ENCODE assay signal across 31 cellular contexts in the genomic region with DNA sequence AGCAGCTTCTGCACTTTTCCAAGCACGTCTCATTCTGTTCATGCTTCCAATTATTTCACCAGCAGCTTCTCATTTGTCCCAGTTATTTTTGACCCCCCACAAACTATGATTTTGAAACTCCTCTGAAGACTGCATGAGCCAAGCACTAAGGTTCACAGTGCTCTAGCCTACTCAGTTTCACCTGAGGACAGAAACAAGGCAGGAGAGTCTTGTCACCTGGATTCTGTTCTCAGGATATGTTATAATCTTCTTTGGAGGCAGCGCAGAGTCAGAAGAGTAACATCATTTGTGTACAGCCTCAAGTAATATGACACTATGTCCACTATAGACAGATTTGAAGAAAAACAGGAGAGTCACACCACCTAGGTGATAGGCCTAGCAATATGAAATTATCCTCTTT.
DNase-seq lines count a peak whose midpoint lies in the region; ATAC-seq and TF ChIP-seq lines count a peak whose summit lies in the region.
"Had no signal": no experiment of that assay in that cellular context is flagged by ENCODE, and none has a peak within 500 bp of the region (broad histone marks: within the 10 kb centered on the region; RNA-seq: fewer than 3 reads in every experiment).

No MANE protein-coding gene starts in this region.

- no peak overlapping the region for H3K4me2 ChIP-seq in GM23338
- H3K4me2 ChIP-seq: A549; BLaER1; BLaER1 treated with 17β-estradiol and CSF1 and Interleukin-3, amounts not matched to agents 10 nM and 100 nM had no signal

- no peak for ATAC-seq in GM23338
- ATAC-seq in gastrocnemius medialis, result peak; percentile 59 to 73
- ATAC-seq: A549; CD8-positive, alpha-beta T cell had no signal

- no peaks in the 10 kb centered on the region for H3K9me2 ChIP-seq in GM23338 (ENCODE audit: insufficient read depth)

- H2AFZ ChIP-seq in GM23338, result no peak overlapping the region

- H3K36me3 ChIP-seq in GM23338 (ENCODE audit: insufficient read depth) (no peaks in the 10 kb centered on the region), gastrocnemius medialis (no peaks in the 10 kb centered on the region)
- H3K36me3 ChIP-seq: BE2C; BLaER1; BLaER1 treated with 17β-estradiol and CSF1 and Interleukin-3, amounts not matched to agents 10 nM and 100 nM had no signal

- no peaks in the 10 kb centered on the region for H3K9me3 ChIP-seq in gastrocnemius medialis
- H3K9me3 ChIP-seq: A549; BE2C; BLaER1; BLaER1 treated with 17β-estradiol and CSF1 and Interleukin-3, amounts not matched to agents 10 nM and 100 nM; Caco-2 had no signal

- intact Hi-C loops in gastrocnemius medialis (cut with DNase I; ENCODE audit: low total_unique reads), result no loop called here

- H3K4me3 ChIP-seq in GM23338 (no peak overlapping the region), gastrocnemius medialis (no peak overlapping the region)
- H3K4me3 ChIP-seq: A549; BLaER1; BLaER1 treated with 17β-estradiol and CSF1 and Interleukin-3, amounts not matched to agents 10 nM and 100 nM had no signal

- 0 out of 2 replicates have a peak overlapping the region, but pooled peaks have one; percentile 46 for H3K27ac Mint-ChIP-seq in GM23338
- H3K27ac Mint-ChIP-seq: B cell; CD14-positive monocyte; CD4-positive, alpha-beta memory T cell; CD4-positive, alpha-beta T cell; CD4-positive, CD25-positive, alpha-beta regulatory T cell; CD8-positive, alpha-beta memory T cell; CD8-positive, alpha-beta T cell had no signal

- H3K36me3 Mint-ChIP-seq in GM23338 (ENCODE audit: low read depth), result no peaks in the 10 kb centered on the region; the same call in 2 of the 3 replicates
- H3K36me3 Mint-ChIP-seq: CD14-positive monocyte; CD4-positive, alpha-beta memory T cell; CD4-positive, CD25-positive, alpha-beta regulatory T cell; CD8-positive, alpha-beta memory T cell; CD8-positive, alpha-beta T cell had no signal

- H3K4me3 Mint-ChIP-seq in GM23338, result no peak overlapping the region
- H3K4me3 Mint-ChIP-seq: B cell; CD14-positive monocyte; CD4-positive, alpha-beta memory T cell; CD4-positive, alpha-beta T cell; CD4-positive, CD25-positive, alpha-beta regulatory T cell; CD8-positive, alpha-beta memory T cell; CD8-positive, alpha-beta T cell had no signal

- H3K4me1 ChIP-seq in GM23338 (ENCODE audit: insufficient read depth), result 0 out of 2 replicates have a peak, but pooled peaks cover 7% of the 10 kb centered on the region
- peaks cover 0 to 6% of the 10 kb centered on the region in 2 donors for H3K4me1 ChIP-seq in gastrocnemius medialis
- H3K4me1 ChIP-seq: A549; BE2C; BLaER1; BLaER1 treated with 17β-estradiol and CSF1 and Interleukin-3, amounts not matched to agents 10 nM and 100 nM; Caco-2 had no signal

- DNase-seq in GM23338 (ENCODE audit: low spot score) (no peak), gastrocnemius medialis (no peak), mesenteric fat pad (ENCODE audit: low spot score) (no peak), midbrain (lab: John Stamatoyannopoulos, UW) (no peak)
- DNase-seq: 8988T; ACHN; AML-193; BE2C; C1 segment of cervical spinal cord; Caco-2; Calu3; CD4-positive, alpha-beta memory T cell; CD4-positive, alpha-beta T cell; CD4-positive, CD25-positive, alpha-beta regulatory T cell; CD8-positive, alpha-beta memory T cell; CD8-positive, alpha-beta T cell; COR-L47; DMS 273 treated with DMSO at 0.1 percent for 48 hours; DMS153; DMS53; DMS79; DMS79 treated with DMSO at 0.1 percent for 48 hours; DND-41; EL had no signal

- in situ Hi-C loops in gastrocnemius medialis (cut with MboI; ENCODE audit: low sequenced_read_pairs in 4 of 4), result loop anchor here in 1 of 4 donors (25.0 kb wide), 1 partner anchor 90 kb away; no protein-coding TSS in a partner anchor

- no peak for TF ChIP-seq POLR2A in gastrocnemius medialis (IDR thresholded peaks at IDR 0.05)

- no peaks in the 10 kb centered on the region for H3K27me3 Mint-ChIP-seq in GM23338 (ENCODE audit: insufficient read depth, low read depth, poor library complexity)
- H3K27me3 Mint-ChIP-seq: B cell; CD4-positive, alpha-beta memory T cell; CD4-positive, alpha-beta T cell; CD4-positive, CD25-positive, alpha-beta regulatory T cell; CD8-positive, alpha-beta memory T cell had no signal

- no peaks in the 10 kb centered on the region for H4K20me1 ChIP-seq in GM23338 (replicated peaks; ENCODE audit: insufficient read depth)
- H4K20me1 ChIP-seq: BLaER1; BLaER1 treated with 17β-estradiol and CSF1 and Interleukin-3, amounts not matched to agents 10 nM and 100 nM had no signal

- peaks cover 8% of the 10 kb centered on the region for H3K4me1 Mint-ChIP-seq in GM23338
- H3K4me1 Mint-ChIP-seq: B cell; CD14-positive monocyte; CD4-positive, alpha-beta memory T cell; CD4-positive, CD25-positive, alpha-beta regulatory T cell; CD8-positive, alpha-beta memory T cell had no signal

- no peaks in the 10 kb centered on the region for H3F3A ChIP-seq in GM23338 (replicated peaks; ENCODE audit: low read depth)

- H3K27ac ChIP-seq in GM23338 (ENCODE audit: low read depth) (peak overlapping the region; percentile 8; the same call in 1 of the 2 replicates), gastrocnemius medialis (peak overlapping the region in 2 of 4 donors; percentile 22 to 45)
- H3K27ac ChIP-seq: 22Rv1; A549; BLaER1; BLaER1 treated with 17β-estradiol and CSF1 and Interleukin-3, amounts not matched to agents 10 nM and 100 nM; C4-2B had no signal

- H3K9me3 Mint-ChIP-seq in GM23338, result peaks cover 6% of the 10 kb centered on the region
- H3K9me3 Mint-ChIP-seq: CD4-positive, alpha-beta memory T cell; CD4-positive, alpha-beta T cell; CD4-positive, CD25-positive, alpha-beta regulatory T cell; CD8-positive, alpha-beta memory T cell; CD8-positive, alpha-beta T cell had no signal

- TF ChIP-seq CTCF in GM23338 (conservative IDR thresholded peaks at IDR 0.05; ENCODE audit: low read depth in 2 of 2) (no peak), gastrocnemius medialis (IDR thresholded peaks at IDR 0.05 in 4 of 5, conservative IDR thresholded peaks at IDR 0.05 in 1 of 5) (no peak)

- no peaks in the 10 kb centered on the region for H3K79me2 ChIP-seq in GM23338 (replicated peaks; ENCODE audit: insufficient read depth)

- H3K27me3 ChIP-seq in GM23338 (ENCODE audit: insufficient read depth) (no peaks in the 10 kb centered on the region), gastrocnemius medialis (no peaks in the 10 kb centered on the region)
- H3K27me3 ChIP-seq: BE2C; BLaER1; BLaER1 treated with 17β-estradiol and CSF1 and Interleukin-3, amounts not matched to agents 10 nM and 100 nM had no signal

TF ChIP-seq in GM23338, 12 proteins besides CTCF, POLR2A, EP300 and RAD21 (continues in another document):
- TF ChIP-seq ZNF114 (CRISPR knock-in tag; IDR thresholded peaks at IDR 0.05), result no peak
- TF ChIP-seq STAT1 (IDR thresholded peaks at IDR 0.05; ENCODE audit: unreplicated experiment), result no peak
- TF ChIP-seq NANOG (IDR thresholded peaks at IDR 0.05; ENCODE audit: borderline replicate concordance), result no peak
- no peak for TF ChIP-seq EZH2phosphoT487 (IDR thresholded peaks at IDR 0.05; ENCODE audit: unreplicated experiment)
- TF ChIP-seq EZH2 (IDR thresholded peaks at IDR 0.05; ENCODE audit: low read depth, unreplicated experiment), result no peak
- no peak for TF ChIP-seq ZNF331 (CRISPR knock-in tag; IDR thresholded peaks at IDR 0.05; ENCODE audit: low read depth)
- no peak for TF ChIP-seq CREB1 (CRISPR knock-in tag; IDR thresholded peaks at IDR 0.05; ENCODE audit: low read depth)
- no peak for TF ChIP-seq POLR2AphosphoS5 (IDR thresholded peaks at IDR 0.05; ENCODE audit: low read depth)
- TF ChIP-seq, protein P1, sequence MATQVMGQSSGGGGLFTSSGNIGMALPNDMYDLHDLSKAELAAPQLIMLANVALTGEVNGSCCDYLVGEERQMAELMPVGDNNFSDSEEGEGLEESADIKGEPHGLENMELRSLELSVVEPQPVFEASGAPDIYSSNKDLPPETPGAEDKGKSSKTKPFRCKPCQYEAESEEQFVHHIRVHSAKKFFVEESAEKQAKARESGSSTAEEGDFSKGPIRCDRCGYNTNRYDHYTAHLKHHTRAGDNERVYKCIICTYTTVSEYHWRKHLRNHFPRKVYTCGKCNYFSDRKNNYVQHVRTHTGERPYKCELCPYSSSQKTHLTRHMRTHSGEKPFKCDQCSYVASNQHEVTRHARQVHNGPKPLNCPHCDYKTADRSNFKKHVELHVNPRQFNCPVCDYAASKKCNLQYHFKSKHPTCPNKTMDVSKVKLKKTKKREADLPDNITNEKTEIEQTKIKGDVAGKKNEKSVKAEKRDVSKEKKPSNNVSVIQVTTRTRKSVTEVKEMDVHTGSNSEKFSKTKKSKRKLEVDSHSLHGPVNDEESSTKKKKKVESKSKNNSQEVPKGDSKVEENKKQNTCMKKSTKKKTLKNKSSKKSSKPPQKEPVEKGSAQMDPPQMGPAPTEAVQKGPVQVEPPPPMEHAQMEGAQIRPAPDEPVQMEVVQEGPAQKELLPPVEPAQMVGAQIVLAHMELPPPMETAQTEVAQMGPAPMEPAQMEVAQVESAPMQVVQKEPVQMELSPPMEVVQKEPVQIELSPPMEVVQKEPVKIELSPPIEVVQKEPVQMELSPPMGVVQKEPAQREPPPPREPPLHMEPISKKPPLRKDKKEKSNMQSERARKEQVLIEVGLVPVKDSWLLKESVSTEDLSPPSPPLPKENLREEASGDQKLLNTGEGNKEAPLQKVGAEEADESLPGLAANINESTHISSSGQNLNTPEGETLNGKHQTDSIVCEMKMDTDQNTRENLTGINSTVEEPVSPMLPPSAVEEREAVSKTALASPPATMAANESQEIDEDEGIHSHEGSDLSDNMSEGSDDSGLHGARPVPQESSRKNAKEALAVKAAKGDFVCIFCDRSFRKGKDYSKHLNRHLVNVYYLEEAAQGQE (IDR thresholded peaks at IDR 0.05; ENCODE audit: unreplicated experiment), result no peak
